In genomic region chr14:21455912-21456667, GRCh38 we compare ENCODE assay signal across 1 cellular context.
TF ChIP-seq lines count a peak whose summit lies in the region.

Gene CHD8 (minus strand): TSS chr14:21456123. CDS start chr14:21431643, 24,480 bp downstream.

TF ChIP-seq in HepG2, 621 proteins besides CTCF, POLR2A, EP300 and RAD21 (continued from another document and continues in another):
- TF ChIP-seq AKNA (CRISPR knock-in tag; IDR thresholded peaks at IDR 0.05; ENCODE audit: borderline replicate concordance) = no peak
- TF ChIP-seq GMEB2 (CRISPR knock-in tag; IDR thresholded peaks at IDR 0.05; ENCODE audit: low read depth) = peak; percentile 72; the same call in 1 of the 2 replicates
- TF ChIP-seq SKI (IDR thresholded peaks at IDR 0.05; ENCODE audit: partially characterized antibody) = peak; percentile 60
- TF ChIP-seq FOXA1 (IDR thresholded peaks at IDR 0.05) = no peak
- no peak; the same call in 1 of the 2 replicates for TF ChIP-seq FOXA1 (CRISPR knock-in tag; IDR thresholded peaks at IDR 0.05)
- peak; percentile 78; the same call in 1 of the 2 replicates for TF ChIP-seq ZNF644 (CRISPR knock-in tag; IDR thresholded peaks at IDR 0.05; ENCODE audit: low read depth)
- no peak for TF ChIP-seq ZBTB10 (CRISPR knock-in tag; IDR thresholded peaks at IDR 0.05; ENCODE audit: borderline replicate concordance)
- no peak for TF ChIP-seq ZMYM2 (CRISPR knock-in tag; IDR thresholded peaks at IDR 0.05)
- peak; percentile 74 for TF ChIP-seq ZNF556 (CRISPR knock-in tag; IDR thresholded peaks at IDR 0.05; ENCODE audit: borderline replicate concordance)
- TF ChIP-seq HINFP (CRISPR knock-in tag; IDR thresholded peaks at IDR 0.05; ENCODE audit: low read depth) = no peak; the same call in 1 of the 2 replicates
- peak; percentile 89; the same call in 1 of the 2 replicates for TF ChIP-seq ZZZ3 (CRISPR knock-in tag; IDR thresholded peaks at IDR 0.05; ENCODE audit: borderline replicate concordance)
- TF ChIP-seq JARID2 (CRISPR knock-in tag; IDR thresholded peaks at IDR 0.05; ENCODE audit: insufficient replicate concordance) = no peak
- TF ChIP-seq KLF9 (CRISPR knock-in tag; IDR thresholded peaks at IDR 0.05; ENCODE audit: low read depth) = no peak; the same call in 1 of the 2 replicates
- no peak for TF ChIP-seq JUN (CRISPR knock-in tag; IDR thresholded peaks at IDR 0.05)
- no peak for TF ChIP-seq ZNF629 (CRISPR knock-in tag; conservative IDR thresholded peaks at IDR 0.05)
- TF ChIP-seq MIXL1 (CRISPR knock-in tag; IDR thresholded peaks at IDR 0.05) = peak; percentile 38; the same call in 1 of the 2 replicates
- TF ChIP-seq ZNF274 (CRISPR knock-in tag; IDR thresholded peaks at IDR 0.05) = peak; percentile 63; the same call in 1 of the 2 replicates
- no peak for TF ChIP-seq ZBTB40 (IDR thresholded peaks at IDR 0.05)
- peak; percentile 80 for TF ChIP-seq ZBTB40 (CRISPR knock-in tag; IDR thresholded peaks at IDR 0.05)
- peak; percentile 11; the same call in 1 of the 2 replicates for TF ChIP-seq ZNF609 (CRISPR knock-in tag; IDR thresholded peaks at IDR 0.05; ENCODE audit: borderline replicate concordance)
- no peak for TF ChIP-seq TBX3 (IDR thresholded peaks at IDR 0.05; ENCODE audit: borderline replicate concordance)
- no peak for TF ChIP-seq SUZ12 (IDR thresholded peaks at IDR 0.05; ENCODE audit: low read depth, low read length)
- TF ChIP-seq IKZF1 (IDR thresholded peaks at IDR 0.05) = no peak
- peak; percentile 72; the same call in 1 of the 2 replicates for TF ChIP-seq ZNF136 (CRISPR knock-in tag; IDR thresholded peaks at IDR 0.05; ENCODE audit: low read depth)
- no peak for TF ChIP-seq ZNF570 (CRISPR knock-in tag; IDR thresholded peaks at IDR 0.05; ENCODE audit: borderline replicate concordance)
- TF ChIP-seq RAD51 (IDR thresholded peaks at IDR 0.05; ENCODE audit: borderline replicate concordance) = no peak
- no peak for TF ChIP-seq STAT5B (CRISPR knock-in tag; IDR thresholded peaks at IDR 0.05)
- no peak for TF ChIP-seq NR3C1 (CRISPR knock-in tag; IDR thresholded peaks at IDR 0.05)
